In genomic region chr21:43916691-43917514, GRCh38 we compare ENCODE assay signal across 1 cellular context.
TF ChIP-seq lines count a peak whose summit lies in the region.

No MANE protein-coding gene starts in this region.

TF ChIP-seq in K562, 482 proteins besides CTCF, POLR2A, EP300 and RAD21 (continued from another document and continues in another):
- TF ChIP-seq, protein P1, sequence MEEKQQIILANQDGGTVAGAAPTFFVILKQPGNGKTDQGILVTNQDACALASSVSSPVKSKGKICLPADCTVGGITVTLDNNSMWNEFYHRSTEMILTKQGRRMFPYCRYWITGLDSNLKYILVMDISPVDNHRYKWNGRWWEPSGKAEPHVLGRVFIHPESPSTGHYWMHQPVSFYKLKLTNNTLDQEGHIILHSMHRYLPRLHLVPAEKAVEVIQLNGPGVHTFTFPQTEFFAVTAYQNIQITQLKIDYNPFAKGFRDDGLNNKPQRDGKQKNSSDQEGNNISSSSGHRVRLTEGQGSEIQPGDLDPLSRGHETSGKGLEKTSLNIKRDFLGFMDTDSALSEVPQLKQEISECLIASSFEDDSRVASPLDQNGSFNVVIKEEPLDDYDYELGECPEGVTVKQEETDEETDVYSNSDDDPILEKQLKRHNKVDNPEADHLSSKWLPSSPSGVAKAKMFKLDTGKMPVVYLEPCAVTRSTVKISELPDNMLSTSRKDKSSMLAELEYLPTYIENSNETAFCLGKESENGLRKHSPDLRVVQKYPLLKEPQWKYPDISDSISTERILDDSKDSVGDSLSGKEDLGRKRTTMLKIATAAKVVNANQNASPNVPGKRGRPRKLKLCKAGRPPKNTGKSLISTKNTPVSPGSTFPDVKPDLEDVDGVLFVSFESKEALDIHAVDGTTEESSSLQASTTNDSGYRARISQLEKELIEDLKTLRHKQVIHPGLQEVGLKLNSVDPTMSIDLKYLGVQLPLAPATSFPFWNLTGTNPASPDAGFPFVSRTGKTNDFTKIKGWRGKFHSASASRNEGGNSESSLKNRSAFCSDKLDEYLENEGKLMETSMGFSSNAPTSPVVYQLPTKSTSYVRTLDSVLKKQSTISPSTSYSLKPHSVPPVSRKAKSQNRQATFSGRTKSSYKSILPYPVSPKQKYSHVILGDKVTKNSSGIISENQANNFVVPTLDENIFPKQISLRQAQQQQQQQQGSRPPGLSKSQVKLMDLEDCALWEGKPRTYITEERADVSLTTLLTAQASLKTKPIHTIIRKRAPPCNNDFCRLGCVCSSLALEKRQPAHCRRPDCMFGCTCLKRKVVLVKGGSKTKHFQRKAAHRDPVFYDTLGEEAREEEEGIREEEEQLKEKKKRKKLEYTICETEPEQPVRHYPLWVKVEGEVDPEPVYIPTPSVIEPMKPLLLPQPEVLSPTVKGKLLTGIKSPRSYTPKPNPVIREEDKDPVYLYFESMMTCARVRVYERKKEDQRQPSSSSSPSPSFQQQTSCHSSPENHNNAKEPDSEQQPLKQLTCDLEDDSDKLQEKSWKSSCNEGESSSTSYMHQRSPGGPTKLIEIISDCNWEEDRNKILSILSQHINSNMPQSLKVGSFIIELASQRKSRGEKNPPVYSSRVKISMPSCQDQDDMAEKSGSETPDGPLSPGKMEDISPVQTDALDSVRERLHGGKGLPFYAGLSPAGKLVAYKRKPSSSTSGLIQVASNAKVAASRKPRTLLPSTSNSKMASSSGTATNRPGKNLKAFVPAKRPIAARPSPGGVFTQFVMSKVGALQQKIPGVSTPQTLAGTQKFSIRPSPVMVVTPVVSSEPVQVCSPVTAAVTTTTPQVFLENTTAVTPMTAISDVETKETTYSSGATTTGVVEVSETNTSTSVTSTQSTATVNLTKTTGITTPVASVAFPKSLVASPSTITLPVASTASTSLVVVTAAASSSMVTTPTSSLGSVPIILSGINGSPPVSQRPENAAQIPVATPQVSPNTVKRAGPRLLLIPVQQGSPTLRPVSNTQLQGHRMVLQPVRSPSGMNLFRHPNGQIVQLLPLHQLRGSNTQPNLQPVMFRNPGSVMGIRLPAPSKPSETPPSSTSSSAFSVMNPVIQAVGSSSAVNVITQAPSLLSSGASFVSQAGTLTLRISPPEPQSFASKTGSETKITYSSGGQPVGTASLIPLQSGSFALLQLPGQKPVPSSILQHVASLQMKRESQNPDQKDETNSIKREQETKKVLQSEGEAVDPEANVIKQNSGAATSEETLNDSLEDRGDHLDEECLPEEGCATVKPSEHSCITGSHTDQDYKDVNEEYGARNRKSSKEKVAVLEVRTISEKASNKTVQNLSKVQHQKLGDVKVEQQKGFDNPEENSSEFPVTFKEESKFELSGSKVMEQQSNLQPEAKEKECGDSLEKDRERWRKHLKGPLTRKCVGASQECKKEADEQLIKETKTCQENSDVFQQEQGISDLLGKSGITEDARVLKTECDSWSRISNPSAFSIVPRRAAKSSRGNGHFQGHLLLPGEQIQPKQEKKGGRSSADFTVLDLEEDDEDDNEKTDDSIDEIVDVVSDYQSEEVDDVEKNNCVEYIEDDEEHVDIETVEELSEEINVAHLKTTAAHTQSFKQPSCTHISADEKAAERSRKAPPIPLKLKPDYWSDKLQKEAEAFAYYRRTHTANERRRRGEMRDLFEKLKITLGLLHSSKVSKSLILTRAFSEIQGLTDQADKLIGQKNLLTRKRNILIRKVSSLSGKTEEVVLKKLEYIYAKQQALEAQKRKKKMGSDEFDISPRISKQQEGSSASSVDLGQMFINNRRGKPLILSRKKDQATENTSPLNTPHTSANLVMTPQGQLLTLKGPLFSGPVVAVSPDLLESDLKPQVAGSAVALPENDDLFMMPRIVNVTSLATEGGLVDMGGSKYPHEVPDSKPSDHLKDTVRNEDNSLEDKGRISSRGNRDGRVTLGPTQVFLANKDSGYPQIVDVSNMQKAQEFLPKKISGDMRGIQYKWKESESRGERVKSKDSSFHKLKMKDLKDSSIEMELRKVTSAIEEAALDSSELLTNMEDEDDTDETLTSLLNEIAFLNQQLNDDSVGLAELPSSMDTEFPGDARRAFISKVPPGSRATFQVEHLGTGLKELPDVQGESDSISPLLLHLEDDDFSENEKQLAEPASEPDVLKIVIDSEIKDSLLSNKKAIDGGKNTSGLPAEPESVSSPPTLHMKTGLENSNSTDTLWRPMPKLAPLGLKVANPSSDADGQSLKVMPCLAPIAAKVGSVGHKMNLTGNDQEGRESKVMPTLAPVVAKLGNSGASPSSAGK (IDR thresholded peaks at IDR 0.05): peak; percentile 80
- TF ChIP-seq ZFX (CRISPR knock-in tag; IDR thresholded peaks at IDR 0.05): 0 out of 2 replicates have a peak, but pooled peaks have one; percentile 39
- no peak for TF ChIP-seq SAFB (IDR thresholded peaks at IDR 0.05; ENCODE audit: borderline replicate concordance, low read depth, low read length)
- no peak for TF ChIP-seq ZNF668 (CRISPR knock-in tag; IDR thresholded peaks at IDR 0.05)
- TF ChIP-seq, protein P2, sequence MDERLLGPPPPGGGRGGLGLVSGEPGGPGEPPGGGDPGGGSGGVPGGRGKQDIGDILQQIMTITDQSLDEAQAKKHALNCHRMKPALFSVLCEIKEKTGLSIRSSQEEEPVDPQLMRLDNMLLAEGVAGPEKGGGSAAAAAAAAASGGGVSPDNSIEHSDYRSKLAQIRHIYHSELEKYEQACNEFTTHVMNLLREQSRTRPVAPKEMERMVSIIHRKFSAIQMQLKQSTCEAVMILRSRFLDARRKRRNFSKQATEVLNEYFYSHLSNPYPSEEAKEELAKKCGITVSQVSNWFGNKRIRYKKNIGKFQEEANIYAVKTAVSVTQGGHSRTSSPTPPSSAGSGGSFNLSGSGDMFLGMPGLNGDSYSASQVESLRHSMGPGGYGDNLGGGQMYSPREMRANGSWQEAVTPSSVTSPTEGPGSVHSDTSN (CRISPR knock-in tag; IDR thresholded peaks at IDR 0.05; ENCODE audit: low read depth): no peak
- TF ChIP-seq, protein P2 (tag; conservative IDR thresholded peaks at IDR 0.05; ENCODE audit: low read depth): no peak
- TF ChIP-seq, protein P3, sequence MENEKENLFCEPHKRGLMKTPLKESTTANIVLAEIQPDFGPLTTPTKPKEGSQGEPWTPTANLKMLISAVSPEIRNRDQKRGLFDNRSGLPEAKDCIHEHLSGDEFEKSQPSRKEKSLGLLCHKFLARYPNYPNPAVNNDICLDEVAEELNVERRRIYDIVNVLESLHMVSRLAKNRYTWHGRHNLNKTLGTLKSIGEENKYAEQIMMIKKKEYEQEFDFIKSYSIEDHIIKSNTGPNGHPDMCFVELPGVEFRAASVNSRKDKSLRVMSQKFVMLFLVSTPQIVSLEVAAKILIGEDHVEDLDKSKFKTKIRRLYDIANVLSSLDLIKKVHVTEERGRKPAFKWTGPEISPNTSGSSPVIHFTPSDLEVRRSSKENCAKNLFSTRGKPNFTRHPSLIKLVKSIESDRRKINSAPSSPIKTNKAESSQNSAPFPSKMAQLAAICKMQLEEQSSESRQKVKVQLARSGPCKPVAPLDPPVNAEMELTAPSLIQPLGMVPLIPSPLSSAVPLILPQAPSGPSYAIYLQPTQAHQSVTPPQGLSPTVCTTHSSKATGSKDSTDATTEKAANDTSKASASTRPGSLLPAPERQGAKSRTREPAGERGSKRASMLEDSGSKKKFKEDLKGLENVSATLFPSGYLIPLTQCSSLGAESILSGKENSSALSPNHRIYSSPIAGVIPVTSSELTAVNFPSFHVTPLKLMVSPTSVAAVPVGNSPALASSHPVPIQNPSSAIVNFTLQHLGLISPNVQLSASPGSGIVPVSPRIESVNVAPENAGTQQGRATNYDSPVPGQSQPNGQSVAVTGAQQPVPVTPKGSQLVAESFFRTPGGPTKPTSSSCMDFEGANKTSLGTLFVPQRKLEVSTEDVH (IDR thresholded peaks at IDR 0.05; ENCODE audit: low read depth, partially characterized antibody): no peak
- no peak for TF ChIP-seq BRF2 (IDR thresholded peaks at IDR 0.05; ENCODE audit: borderline replicate concordance, insufficient read depth, insufficient read length)
- TF ChIP-seq THRAP3 (IDR thresholded peaks at IDR 0.05; ENCODE audit: borderline replicate concordance): no peak
- no peak for TF ChIP-seq GATA2 (CRISPR knock-in tag; IDR thresholded peaks at IDR 0.05)
- no peak for TF ChIP-seq TAL1 (IDR thresholded peaks at IDR 0.05)
- no peak for TF ChIP-seq ZNF12 (CRISPR knock-in tag; IDR thresholded peaks at IDR 0.05)
- no peak for TF ChIP-seq SNIP1 (IDR thresholded peaks at IDR 0.05; ENCODE audit: low read depth)
- TF ChIP-seq, protein P4, sequence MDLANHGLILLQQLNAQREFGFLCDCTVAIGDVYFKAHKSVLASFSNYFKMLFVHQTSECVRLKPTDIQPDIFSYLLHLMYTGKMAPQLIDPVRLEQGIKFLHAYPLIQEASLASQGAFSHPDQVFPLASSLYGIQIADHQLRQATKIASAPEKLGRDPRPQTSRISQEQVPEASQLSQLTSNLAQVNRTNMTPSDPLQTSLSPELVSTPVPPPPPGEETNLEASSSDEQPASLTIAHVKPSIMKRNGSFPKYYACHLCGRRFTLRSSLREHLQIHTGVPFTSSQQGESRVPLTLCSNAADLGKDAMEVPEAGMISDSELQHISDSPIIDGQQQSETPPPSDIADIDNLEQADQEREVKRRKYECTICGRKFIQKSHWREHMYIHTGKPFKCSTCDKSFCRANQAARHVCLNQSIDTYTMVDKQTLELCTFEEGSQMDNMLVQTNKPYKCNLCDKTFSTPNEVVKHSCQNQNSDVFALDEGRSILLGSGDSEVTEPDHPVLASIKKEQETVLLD (IDR thresholded peaks at IDR 0.05): 0 out of 2 replicates have a peak, but pooled peaks have one; percentile 51
- TF ChIP-seq POLR3G (IDR thresholded peaks at IDR 0.05; ENCODE audit: extremely low read depth, insufficient read length, insufficient replicate concordance): no peak
- TF ChIP-seq ADNP (tag; IDR thresholded peaks at IDR 0.05): no peak
- TF ChIP-seq MNT (conservative IDR thresholded peaks at IDR 0.05): peak; percentile 63 to 73
- TF ChIP-seq GABPA (tag; conservative IDR thresholded peaks at IDR 0.05; ENCODE audit: low read depth): no peak
- TF ChIP-seq GTF2A2 (tag; IDR thresholded peaks at IDR 0.05): no peak
- TF ChIP-seq MAZ (CRISPR knock-in tag; conservative IDR thresholded peaks at IDR 0.05 in 1 of 2, IDR thresholded peaks at IDR 0.05 in 1 of 2): no peak
- TF ChIP-seq TAF15 (IDR thresholded peaks at IDR 0.05; ENCODE audit: low read depth, low read length): no peak
- TF ChIP-seq ZNF354B (CRISPR knock-in tag; IDR thresholded peaks at IDR 0.05): no peak
- no peak for TF ChIP-seq POLR2AphosphoS5 (IDR thresholded peaks at IDR 0.05; ENCODE audit: control insufficient read depth, insufficient read depth, low read depth, low read length)
- TF ChIP-seq CEBPZ (IDR thresholded peaks at IDR 0.05; ENCODE audit: borderline replicate concordance, low read depth, low read length): no peak
- TF ChIP-seq, protein P5, sequence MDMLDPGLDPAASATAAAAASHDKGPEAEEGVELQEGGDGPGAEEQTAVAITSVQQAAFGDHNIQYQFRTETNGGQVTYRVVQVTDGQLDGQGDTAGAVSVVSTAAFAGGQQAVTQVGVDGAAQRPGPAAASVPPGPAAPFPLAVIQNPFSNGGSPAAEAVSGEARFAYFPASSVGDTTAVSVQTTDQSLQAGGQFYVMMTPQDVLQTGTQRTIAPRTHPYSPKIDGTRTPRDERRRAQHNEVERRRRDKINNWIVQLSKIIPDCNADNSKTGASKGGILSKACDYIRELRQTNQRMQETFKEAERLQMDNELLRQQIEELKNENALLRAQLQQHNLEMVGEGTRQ (CRISPR knock-in tag; IDR thresholded peaks at IDR 0.05): no peak
- TF ChIP-seq NFE2L1 (tag; IDR thresholded peaks at IDR 0.05; ENCODE audit: borderline replicate concordance, low read depth): no peak
- no peak for TF ChIP-seq ZC3H4 (CRISPR knock-in tag; IDR thresholded peaks at IDR 0.05; ENCODE audit: borderline replicate concordance)
- peak; percentile 3 for TF ChIP-seq NFYB (IDR thresholded peaks at IDR 0.05; ENCODE audit: extremely low read depth, insufficient read length)
- TF ChIP-seq ZNF282 (CRISPR knock-in tag; IDR thresholded peaks at IDR 0.05): no peak
- no peak for TF ChIP-seq CBFA2T3 (IDR thresholded peaks at IDR 0.05)
